10 cellular contexts compared by ENCODE assay signal in genomic region chrX:112760697-112761096, GRCh38.
DNase-seq lines count a peak whose midpoint lies in the region; ATAC-seq and TF ChIP-seq lines count a peak whose summit lies in the region.
"Had no signal": no experiment of that assay in that cellular context is flagged by ENCODE, and none has a peak within 500 bp of the region (broad histone marks: within the 10 kb centered on the region; RNA-seq: fewer than 3 reads in every experiment).

No MANE protein-coding gene starts in this region.

- ATAC-seq in GM21526 (IDR thresholded peaks at IDR 0.05; ENCODE audit: low FRiP score, unreplicated experiment) (peak; percentile 36), HG03354 (IDR thresholded peaks at IDR 0.05; ENCODE audit: poor library complexity, severe bottlenecking, unreplicated experiment) (peak; percentile 74), sciatic nerve (no peak)

- H3K4me3 ChIP-seq in GM12865 (ENCODE audit: low read depth, low read length) (no peak overlapping the region), fibroblast of pulmonary artery (replicated peaks; ENCODE audit: low read depth, low read length) (no peak overlapping the region)
- H3K4me3 ChIP-seq: SK-N-MC had no signal

- intact Hi-C loops in sciatic nerve (cut with DNase I), result no loop called here

- DNase-seq in GM12865 (ENCODE audit: low read depth) (peak; percentile 5), fibroblast of pulmonary artery (ENCODE audit: low read depth) (no peak), NCI-H1930 (lab: John Stamatoyannopoulos, UW) (no peak), T-helper 2 cell (no peak), sciatic nerve (ENCODE audit: low spot score) (no peak)
- DNase-seq in stimulated activated naive CD4-positive, alpha-beta T cell (lab: John Stamatoyannopoulos, UW), result no peak
- DNase-seq: NCI-H2029 treated with DMSO at 0.1 percent for 48 hours had no signal

- no peak for TF ChIP-seq CTCF in GM12865 (IDR thresholded peaks at IDR 0.05; ENCODE audit: insufficient read depth, low read depth, low read length, missing control alignments)
- peak; percentile 4 for TF ChIP-seq CTCF in fibroblast of pulmonary artery (IDR thresholded peaks at IDR 0.05; ENCODE audit: low read length, missing control alignments)
